Comparison of ENCODE assay signal across 8 cellular contexts in the genomic region with DNA sequence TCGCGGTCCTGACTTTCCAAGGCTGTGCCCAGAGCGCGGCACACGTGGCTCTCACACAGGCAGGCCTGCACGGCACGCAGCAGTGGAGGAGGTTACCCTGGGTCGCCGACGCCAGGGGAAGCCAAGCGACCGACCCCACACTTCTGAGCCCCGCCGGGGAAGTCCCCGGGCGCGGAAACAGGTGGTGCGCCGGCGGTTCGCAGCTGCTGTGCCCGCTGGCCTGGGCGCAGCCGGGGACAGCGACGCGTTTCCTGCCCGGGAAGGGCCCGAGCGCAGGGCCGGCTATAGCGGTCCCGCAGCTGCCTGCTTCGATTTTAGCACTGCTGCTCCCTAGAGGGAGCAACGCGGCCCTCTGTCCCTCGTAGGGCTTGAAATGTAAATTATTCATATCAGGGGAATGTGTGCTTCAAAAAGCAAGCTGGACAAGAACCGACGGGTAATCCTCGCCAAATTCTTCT. TPM values are rescaled to one million over a fixed set of nuclear protein-coding genes. Genes with fewer than 3 reads are reported as not detected.
DNase-seq lines count a peak whose midpoint lies in the region; ATAC-seq and TF ChIP-seq lines count a peak whose summit lies in the region.
"Not testable (repeated sequence)": the region's sequence is repeated elsewhere in the genome, so short reads cannot be mapped to it uniquely, and the experiment has no call there.

No MANE protein-coding gene starts in this region.

- not testable (repeated sequence) for TF ChIP-seq POLR2A in transverse colon (IDR thresholded peaks at IDR 0.05)

- TF ChIP-seq CTCF in GM12873 (IDR thresholded peaks at IDR 0.05; ENCODE audit: insufficient read depth, low read depth, low read length, missing control alignments), result peak; percentile 21
- peak; percentile 70 for TF ChIP-seq CTCF in HFFc6 (IDR thresholded peaks at IDR 0.05)
- TF ChIP-seq CTCF in heart right ventricle (IDR thresholded peaks at IDR 0.05), result peak in 7 of 9 donors; percentile 22 to 62 (median 44)
- TF ChIP-seq CTCF in progenitor cell of endocrine pancreas (IDR thresholded peaks at IDR 0.05; ENCODE audit: unreplicated experiment), result peak; percentile 40
- peak; percentile 17 to 39 (median 26) for TF ChIP-seq CTCF in transverse colon (IDR thresholded peaks at IDR 0.05)

- in situ Hi-C loops in transverse colon (cut with MboI; ENCODE audit: low pct_ligation_motif_present in 1 of 4, low pct_unique_long_range_greater_than_20kb in 1 of 4, low sequenced_read_pairs in 3 of 4), result loop anchor here (10.0 to 25.0 kb wide), 3 partner anchors 139 to 171 kb away; partner anchors contain the start of gene RGS9 (in 2 of the 4)

- peak overlapping the region; percentile 72 for H3K4me3 Mint-ChIP-seq in HFFc6
- H3K4me3 Mint-ChIP-seq in activated naive CD8-positive, alpha-beta T cell, result peak overlapping the region; percentile 82
- H3K4me3 Mint-ChIP-seq in progenitor cell of endocrine pancreas (ENCODE audit: low read depth), result peak overlapping the region; percentile 55

- not testable (repeated sequence) for H3K27me3 ChIP-seq in MG63, heart right ventricle, transverse colon

- H3K4me3 ChIP-seq in MG63, result peak overlapping the region; percentile 44
- H3K4me3 ChIP-seq in heart right ventricle, result peak overlapping the region in 8 of 10 donors; percentile 30 to 52 (median 48)
- peak overlapping the region in 3 of 4 donors; percentile 5 to 32 (median 25) for H3K4me3 ChIP-seq in transverse colon

- peaks cover 29% of the 10 kb centered on the region for H3K4me1 Mint-ChIP-seq in HFFc6 (ENCODE audit: low read depth)
- H3K4me1 Mint-ChIP-seq in activated naive CD8-positive, alpha-beta T cell (ENCODE audit: low read depth), result peaks cover 70% of the 10 kb centered on the region
- H3K4me1 Mint-ChIP-seq in progenitor cell of endocrine pancreas (ENCODE audit: low read depth), result not testable (repeated sequence)

- peak overlapping the region; percentile 46; the same call in 1 of the 2 replicates for H3K27ac Mint-ChIP-seq in HFFc6
- peak overlapping the region; percentile 91 for H3K27ac Mint-ChIP-seq in activated naive CD8-positive, alpha-beta T cell
- not testable (repeated sequence) for H3K27ac Mint-ChIP-seq in progenitor cell of endocrine pancreas

- not testable (repeated sequence) for H3K36me3 Mint-ChIP-seq in HFFc6 (ENCODE audit: low read depth); activated naive CD8-positive, alpha-beta T cell; progenitor cell of endocrine pancreas (ENCODE audit: insufficient read depth)

- not testable (repeated sequence) for TF ChIP-seq EP300 in transverse colon (IDR thresholded peaks at IDR 0.05; ENCODE audit: low read depth)

- not testable (repeated sequence) for H3K9me3 ChIP-seq in MG63, heart right ventricle, transverse colon

- DNase-seq in HFFc6 (peak; percentile 84), MG63 (peak; percentile 88), SW480 (ENCODE audit: low spot score) (peak; percentile 62), heart right ventricle (peak; percentile 54 to 66), progenitor cell of endocrine pancreas (ENCODE audit: low spot score, unreplicated experiment) (peak; percentile 23), transverse colon (peak; percentile 86)

- not testable (repeated sequence) for H3K36me3 ChIP-seq in MG63, transverse colon
- peaks cover 0 to 19% (median 5%) of the 10 kb centered on the region in 9 donors for H3K36me3 ChIP-seq in heart right ventricle

- intact Hi-C loops in heart right ventricle (cut with DNase I), result loop anchor here in 4 of 10 donors (5.0 to 10.0 kb wide), 3 partner anchors 136 to 229 kb away; no protein-coding TSS in a partner anchor
- intact Hi-C loops in transverse colon (cut with DNase I; ENCODE audit: low total_unique reads), result not testable (repeated sequence)

- H3K27ac ChIP-seq in heart right ventricle (peak overlapping the region; percentile 5 to 83 (median 70)), transverse colon (peak overlapping the region; percentile 51 to 77 (median 67))

- H3K9me3 Mint-ChIP-seq in HFFc6; activated naive CD8-positive, alpha-beta T cell (ENCODE audit: low read depth); progenitor cell of endocrine pancreas (ENCODE audit: low read depth): not testable (repeated sequence)

- 0 to 1% methylated on average over 35 of the region's 40 CpGs for WGBS in heart right ventricle, 2 donors
- 0 to 2% methylated on average over 7 to 18 of the region's 40 CpGs for WGBS in transverse colon (ENCODE audit: low coverage in 1 of 2), 2 donors

- H3K4me1 ChIP-seq in heart right ventricle (peaks cover 0 to 35% (median 15%) of the 10 kb centered on the region in 9 donors), transverse colon (peaks cover 6 to 36% (median 13%) of the 10 kb centered on the region in 4 donors)

- not testable (repeated sequence) for H3K27me3 Mint-ChIP-seq in HFFc6 (ENCODE audit: insufficient read depth); activated naive CD8-positive, alpha-beta T cell
- H3K27me3 Mint-ChIP-seq in progenitor cell of endocrine pancreas, result peaks cover 35% of the 10 kb centered on the region

- ATAC-seq in heart right ventricle, result peak; percentile 95 to 98 (median 96)

RNA-seq across cellular contexts. Expression of gene LRRC37A3, which starts 46.6 kb away (rescaled TPM):
- total RNA-seq in HFFc6 (2021; fragmentation: NEBNext Ultra II Directional; extraction: Animal tissue kit (Norgen Biotek cat#: 25700)), result 1 to 10 TPM; 1.0 to 3.2 (median 2.8) TPM
- 4.0 and 6.1 TPM in 2 replicates for total RNA-seq in MG63 (2014; rRNA removed; shearing (Covaris generic); ENCODE audit: low replicate concordance)
- 1 to 10 TPM; 1.2 to 5.9 (median 3.8) TPM for total RNA-seq in heart right ventricle
- 1 to 10 TPM; 1.0 to 3.4 TPM for polyA plus RNA-seq in heart right ventricle
- 27.5 and 40.6 TPM in 2 replicates for total RNA-seq in progenitor cell of endocrine pancreas
- total RNA-seq in transverse colon, result 1 to 10 TPM in 3 of 4 donors, under 1 TPM in 1; 0.37 to 5.2 (median 4.7) TPM

Comparison
In these comparisons a context has a peak if more than half of its experiments do, and no peak if none do; other contexts are left out.
1. Peak in every context shown above with its lines: DNase-seq, ATAC-seq, H3K4me3 ChIP-seq and H3K27ac ChIP-seq.
2. DNase-seq: peak in every context shown above with its lines; median percentile 88 in MG63; 86 in transverse colon; 84 in HFFc6; 62 in SW480; 60 in heart right ventricle; 23 in progenitor cell of endocrine pancreas.